10 cellular contexts compared by ENCODE assay signal in the genomic region with DNA sequence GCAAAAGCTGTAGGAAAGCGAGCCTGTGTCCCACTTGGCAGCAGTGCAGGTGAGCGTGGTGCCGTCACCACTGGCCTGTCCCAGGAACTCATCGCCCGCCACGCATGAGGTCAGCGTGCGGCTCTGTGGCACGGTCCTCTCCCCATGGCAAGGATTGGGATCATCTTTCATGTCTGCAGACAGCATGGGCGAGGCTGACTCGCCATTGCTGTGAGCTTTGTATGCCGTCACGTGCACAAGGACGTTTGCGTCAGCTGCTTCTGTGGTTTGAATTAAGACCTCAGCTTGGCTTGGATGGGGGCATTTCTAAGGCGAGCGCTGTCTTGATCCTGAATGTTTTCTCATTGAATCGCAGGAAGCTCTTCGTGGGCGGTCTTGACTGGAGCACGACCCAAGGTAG. TPM values are rescaled to one million over a fixed set of nuclear protein-coding genes. Genes with fewer than 3 reads are reported as not detected.
DNase-seq lines count a peak whose midpoint lies in the region; ATAC-seq and TF ChIP-seq lines count a peak whose summit lies in the region.
"Had no signal": no experiment of that assay in that cellular context is flagged by ENCODE, and none has a peak within 500 bp of the region (broad histone marks: within the 10 kb centered on the region; RNA-seq: fewer than 3 reads in every experiment).

No MANE protein-coding gene starts in this region.

- H3K27ac ChIP-seq in BLaER1 treated with 17β-estradiol and CSF1 and Interleukin-3, amounts not matched to agents 10 nM and 100 nM: no peak overlapping the region
- H3K27ac ChIP-seq in brain microvascular endothelial cell (peak overlapping the region; percentile 90), mesendoderm (ENCODE audit: low read depth, low read length) (no peak overlapping the region)
- H3K27ac ChIP-seq: neutrophil had no signal

- H3K56ac ChIP-seq in mesendoderm (ENCODE audit: low read length): peak overlapping the region; percentile 4

- H3K79me1 ChIP-seq in mesendoderm (ENCODE audit: low read length): peaks cover 23% of the 10 kb centered on the region

- H2AK5ac ChIP-seq in mesendoderm (ENCODE audit: low read length): no peak overlapping the region

- H3K27me3 ChIP-seq in BLaER1 treated with 17β-estradiol and CSF1 and Interleukin-3, amounts not matched to agents 10 nM and 100 nM: no peaks in the 10 kb centered on the region; a peak in 1 of 22 replicates
- no peaks in the 10 kb centered on the region for H3K27me3 ChIP-seq in brain microvascular endothelial cell (replicated peaks)
- H3K27me3 ChIP-seq in mesendoderm (ENCODE audit: insufficient read depth, low read length, poor library complexity): no peaks in the 10 kb centered on the region
- H3K27me3 ChIP-seq: neutrophil had no signal

- H3K18ac ChIP-seq in mesendoderm (ENCODE audit: low read length): no peak overlapping the region

- ATAC-seq in GM18868 (IDR thresholded peaks at IDR 0.05; ENCODE audit: unreplicated experiment): no peak

- H3K9ac ChIP-seq in BLaER1 treated with 17β-estradiol and CSF1 and Interleukin-3, amounts not matched to agents 10 nM and 100 nM: peak overlapping the region in 7 of 11 experiments; percentile 3 to 35 (median 15); a peak in 8 of 22 replicates
- no peak overlapping the region for H3K9ac ChIP-seq in mesendoderm (ENCODE audit: low read length)

- no CpG with 5 or more reads among the region's 21 CpGs for WGBS in mesendoderm (ENCODE audit: extremely low coverage, insufficient coverage, low lambda C conversion rate)

- no peaks in the 10 kb centered on the region for H3K9me3 ChIP-seq in BLaER1 treated with 17β-estradiol and CSF1 and Interleukin-3, amounts not matched to agents 10 nM and 100 nM (replicated peaks in 1 of 11)
- H3K9me3 ChIP-seq: neutrophil had no signal

- no peak for TF ChIP-seq CTCF in brain microvascular endothelial cell (IDR thresholded peaks at IDR 0.05; ENCODE audit: low read depth, low read length, missing control alignments)

- in situ Hi-C loops in brain microvascular endothelial cell (cut with HindIII; ENCODE audit: low pct_ligation_motif_present, low sequenced_read_pairs): no loop called here

- H4K20me1 ChIP-seq in BLaER1 treated with 17β-estradiol and CSF1 and Interleukin-3, amounts not matched to agents 10 nM and 100 nM: peaks cover 98 to 100% (median 100%) of the 10 kb centered on the region in 11 experiments

- no peak overlapping the region for H4K5ac ChIP-seq in mesendoderm (ENCODE audit: low read length)

- H2BK15ac ChIP-seq in mesendoderm (replicated peaks; ENCODE audit: low read depth): no peak overlapping the region

- H4K8ac ChIP-seq in mesendoderm (ENCODE audit: low read depth, low read length): no peak overlapping the region

- no peak overlapping the region for H2BK5ac ChIP-seq in mesendoderm (ENCODE audit: low read length)

- H3K4me1 ChIP-seq in BLaER1 treated with 17β-estradiol and CSF1 and Interleukin-3, amounts not matched to agents 10 nM and 100 nM: peaks cover 13 to 59% (median 41%) of the 10 kb centered on the region in 10 experiments; a peak in 19 of 20 replicates
- peaks cover 8% of the 10 kb centered on the region for H3K4me1 ChIP-seq in mesendoderm (ENCODE audit: control insufficient read depth, low read depth, low read length)

- H3K4me3 ChIP-seq in BLaER1 treated with 17β-estradiol and CSF1 and Interleukin-3, amounts not matched to agents 10 nM and 100 nM: no peak overlapping the region
- H3K4me3 ChIP-seq in brain microvascular endothelial cell (ENCODE audit: low read depth, low read length) (no peak overlapping the region), mesendoderm (ENCODE audit: low read length) (no peak overlapping the region)
- H3K4me3 ChIP-seq: SK-N-MC had no signal

- H3K36me3 ChIP-seq in BLaER1 treated with 17β-estradiol and CSF1 and Interleukin-3, amounts not matched to agents 10 nM and 100 nM: peaks cover 77 to 100% (median 95%) of the 10 kb centered on the region in 11 experiments
- H3K36me3 ChIP-seq in brain microvascular endothelial cell (replicated peaks): peaks cover 41% of the 10 kb centered on the region
- H3K36me3 ChIP-seq in mesendoderm (ENCODE audit: control insufficient read depth, insufficient read depth, low read length): peaks cover 13% of the 10 kb centered on the region

- peak; percentile 68 for DNase-seq in brain microvascular endothelial cell
- no peak for DNase-seq in mesendoderm
- no peak for DNase-seq in NCI-H748 (lab: John Stamatoyannopoulos, UW; ENCODE audit: unreplicated experiment)
- DNase-seq in effector CD8-positive, alpha-beta T cell (lab: John Stamatoyannopoulos, UW): no peak
- DNase-seq: activated T-cell treated with anti-CD3 and anti-CD28 coated beads, Interleukin-2, amount 50 U/mL, for 1 hour; NCI-H2171 had no signal

- no peak overlapping the region for H3K4ac ChIP-seq in mesendoderm (ENCODE audit: low read depth, low read length)

- H3K23ac ChIP-seq in mesendoderm (ENCODE audit: low read length): no peak overlapping the region

- H3K79me2 ChIP-seq in mesendoderm (ENCODE audit: control insufficient read depth, insufficient read depth, low read length): peaks cover 83% of the 10 kb centered on the region

- no peak overlapping the region for H3K4me2 ChIP-seq in BLaER1 treated with 17β-estradiol and CSF1 and Interleukin-3, amounts not matched to agents 10 nM and 100 nM
- H3K4me2 ChIP-seq in mesendoderm (ENCODE audit: low read length): no peak overlapping the region

- H2BK120ac ChIP-seq in mesendoderm (ENCODE audit: low read depth, low read length): no peak overlapping the region

RNA-seq across cellular contexts. Expression of a gene that starts 9.8 kb away (rescaled TPM):
- polyA plus RNA-seq in mesendoderm (2013, experiment 1 of 2): 243 TPM
- polyA plus RNA-seq in mesendoderm (2013, experiment 2 of 2): 246 TPM

RNA-seq across cellular contexts. Expression of a gene that starts 15.8 kb away (rescaled TPM):
- 5.3 TPM for polyA plus RNA-seq in mesendoderm (2013, experiment 1 of 2)
- polyA plus RNA-seq in mesendoderm (2013, experiment 2 of 2): 6.2 TPM

RNA-seq across cellular contexts. Expression of a gene that starts 21.1 kb away (rescaled TPM):
- 2,706 TPM for polyA plus RNA-seq in mesendoderm (2013, experiment 1 of 2)
- 2,673 TPM for polyA plus RNA-seq in mesendoderm (2013, experiment 2 of 2)

RNA-seq across cellular contexts. Expression of a gene that starts 32.8 kb away (rescaled TPM):
- polyA plus RNA-seq in mesendoderm (2013, experiment 1 of 2): 0.03 TPM
- polyA plus RNA-seq in mesendoderm (2013, experiment 2 of 2): 0.06 TPM

RNA-seq across cellular contexts. Expression of a gene that starts 33.4 kb away (rescaled TPM):
- polyA plus RNA-seq in mesendoderm (2013, experiment 1 of 2): 40.8 TPM
- polyA plus RNA-seq in mesendoderm (2013, experiment 2 of 2): 41.7 TPM
